ENCODE assay signal across 1 cellular context in genomic region chr12:49348781-49349180, GRCh38.
TF ChIP-seq lines count a peak whose summit lies in the region.

No MANE protein-coding gene starts in this region.

TF ChIP-seq in H1, 55 proteins besides CTCF, POLR2A, EP300 and RAD21:
- TF ChIP-seq JUN (IDR thresholded peaks at IDR 0.05; ENCODE audit: low read depth, low read length) (no peak), SIN3A (conservative IDR thresholded peaks at IDR 0.05 in 1 of 2, IDR thresholded peaks at IDR 0.05 in 1 of 2; ENCODE audit: low read depth in 1 of 2, low read length in 2 of 2) (no peak), SP1 (IDR thresholded peaks at IDR 0.05; ENCODE audit: low read depth, low read length) (no peak), BRCA1 (IDR thresholded peaks at IDR 0.05; ENCODE audit: low read depth, low read length) (no peak), CHD2 (IDR thresholded peaks at IDR 0.05; ENCODE audit: low read length) (no peak), E2F6 (IDR thresholded peaks at IDR 0.05) (no peak), RBBP5 (IDR thresholded peaks at IDR 0.05; ENCODE audit: borderline replicate concordance, low read depth, low read length) (no peak), KDM1A (IDR thresholded peaks at IDR 0.05; ENCODE audit: borderline replicate concordance, low read length) (no peak), SIX5 (IDR thresholded peaks at IDR 0.05; ENCODE audit: low read depth, low read length) (no peak), ZNF274 (IDR thresholded peaks at IDR 0.05; ENCODE audit: borderline replicate concordance, extremely low read depth, low read length) (no peak), NRF1 (IDR thresholded peaks at IDR 0.05; ENCODE audit: low read depth, low read length) (no peak), FOSL1 (IDR thresholded peaks at IDR 0.05; ENCODE audit: insufficient read depth, low read depth, low read length) (no peak)
TF ChIP-seq in H1: peak in this region for 0.
